Comparison of ENCODE assay signal across 1 cellular context in the genomic region with DNA sequence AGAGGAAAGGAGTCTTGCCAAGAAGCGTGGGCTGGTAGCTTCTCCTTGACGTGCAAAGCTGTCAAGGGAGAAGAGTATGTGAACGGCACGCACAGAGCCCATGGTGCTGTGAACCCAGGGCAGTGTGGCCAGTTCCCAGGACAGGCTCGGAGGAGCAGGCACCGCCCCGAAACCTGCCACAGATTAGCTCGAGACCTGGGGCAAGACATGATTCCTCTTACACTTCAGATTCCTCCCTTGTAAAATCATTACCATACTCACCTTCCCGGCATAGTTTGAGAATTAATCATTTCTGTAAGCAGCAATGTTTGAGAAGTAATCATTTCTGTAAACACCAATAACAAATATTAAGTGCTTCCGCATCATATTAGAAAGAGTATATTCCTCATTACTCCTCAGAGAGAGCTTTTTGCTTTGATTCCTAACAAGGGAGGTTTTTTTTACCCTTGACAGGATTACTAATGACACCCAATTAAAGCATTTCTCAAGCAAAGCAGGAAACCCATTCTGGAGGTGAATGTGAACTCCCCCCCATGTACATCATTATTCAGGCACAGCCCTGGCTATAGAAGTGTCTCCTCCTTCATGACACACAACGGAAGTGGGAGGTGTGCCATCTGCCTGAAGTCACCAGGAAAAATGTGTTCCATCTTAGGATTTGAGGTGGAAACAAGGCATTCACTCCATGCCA.
TF ChIP-seq lines count a peak whose summit lies in the region.

No MANE protein-coding gene starts in this region.

TF ChIP-seq in IMR-90, 13 proteins besides CTCF, POLR2A, EP300 and RAD21:
- no peak for TF ChIP-seq FOS (IDR thresholded peaks at IDR 0.05; ENCODE audit: low read depth, low read length)
